Comparison of ENCODE assay signal across 19 cellular contexts in genomic region chr5:75536147-75536546, GRCh38. TPM values are rescaled to one million over a fixed set of nuclear protein-coding genes. Genes with fewer than 3 reads are reported as not detected.
A peak's percentile ranks its signal among the peaks of the same experiment; 100 is the strongest.
DNase-seq lines count a peak whose midpoint lies in the region; ATAC-seq and TF ChIP-seq lines count a peak whose summit lies in the region.
"Had no signal": no experiment of that assay in that cellular context is flagged by ENCODE, and none has a peak within 500 bp of the region (broad histone marks: within the 10 kb centered on the region; RNA-seq: fewer than 3 reads in every experiment).

No MANE protein-coding gene starts in this region.

- H3K9ac ChIP-seq in SK-N-SH (no peak overlapping the region), trophoblast cell (ENCODE audit: low read length) (no peak overlapping the region)

- H3F3A ChIP-seq in SK-N-SH (replicated peaks; ENCODE audit: insufficient read depth): no peaks in the 10 kb centered on the region

- H3K4me2 ChIP-seq in SK-N-SH (no peak overlapping the region), trophoblast cell (ENCODE audit: low read length) (no peak overlapping the region)
- H3K4me2 ChIP-seq: A549 had no signal

- H2BK5ac ChIP-seq in trophoblast cell (ENCODE audit: low read depth, low read length, poor library complexity): no peak overlapping the region

- no peak overlapping the region for H2AK5ac ChIP-seq in trophoblast cell (ENCODE audit: low read length)

- H3K4me3 ChIP-seq in SK-N-SH (ENCODE audit: low read depth in 2 of 2, low read length in 1 of 2): no peak overlapping the region
- no peak overlapping the region for H3K4me3 ChIP-seq in trophoblast cell (ENCODE audit: low read depth, low read length)
- H3K4me3 ChIP-seq: A549 had no signal

- H3K23ac ChIP-seq in trophoblast cell (ENCODE audit: low read length): no peak overlapping the region

- no peak overlapping the region; a peak in 1 of 4 replicates for H3K27ac ChIP-seq in SK-N-SH (ENCODE audit: low read depth in 2 of 2, low read length in 1 of 2)
- H3K27ac ChIP-seq in trophoblast cell (ENCODE audit: low read depth, low read length): no peak overlapping the region
- H3K27ac ChIP-seq: A549 had no signal

- no peaks in the 10 kb centered on the region for H3K79me1 ChIP-seq in trophoblast cell (ENCODE audit: low read length)

- TF ChIP-seq RAD21 in SK-N-SH (IDR thresholded peaks at IDR 0.05; ENCODE audit: low read length): no peak

- H3K9me3 Mint-ChIP-seq in glutamatergic neuron (ENCODE audit: unreplicated experiment) (peaks cover 7% of the 10 kb centered on the region), type B pancreatic cell (peaks cover 17% of the 10 kb centered on the region)

- no peak overlapping the region for H3K4ac ChIP-seq in trophoblast cell (ENCODE audit: low read depth, low read length)

- CTCF ChIA-PET in SK-N-SH (lab: Yijun Ruan, JAX): no interaction called here

- peaks cover 10% of the 10 kb centered on the region for H3K4me1 Mint-ChIP-seq in glutamatergic neuron (ENCODE audit: low read depth, unreplicated experiment)
- H3K4me1 Mint-ChIP-seq in type B pancreatic cell (ENCODE audit: unreplicated experiment): no peaks in the 10 kb centered on the region

- TF ChIP-seq EP300 in SK-N-SH (IDR thresholded peaks at IDR 0.05; ENCODE audit: borderline replicate concordance in 1 of 2, low read depth in 1 of 2, low read length in 1 of 2): no peak

- H4K20me1 ChIP-seq in SK-N-SH (ENCODE audit: insufficient read depth): no peaks in the 10 kb centered on the region

- H3K27me3 Mint-ChIP-seq in glutamatergic neuron (ENCODE audit: unreplicated experiment): peaks cover 4% of the 10 kb centered on the region
- no peaks in the 10 kb centered on the region for H3K27me3 Mint-ChIP-seq in type B pancreatic cell
- H3K27me3 Mint-ChIP-seq: CD4-positive, CD25-positive, alpha-beta regulatory T cell had no signal

- peaks cover 89% of the 10 kb centered on the region for H3K79me2 ChIP-seq in SK-N-SH (ENCODE audit: insufficient read depth)
- no peaks in the 10 kb centered on the region for H3K79me2 ChIP-seq in trophoblast cell (ENCODE audit: control insufficient read depth, insufficient read depth, low read length, poor library complexity)

- H3K4me1 ChIP-seq in SK-N-SH (ENCODE audit: control insufficient read depth in 1 of 2, insufficient read depth in 2 of 2, low read depth in 1 of 2, low read length in 1 of 2): peaks cover 0 to 8% of the 10 kb centered on the region in 2 experiments; a peak in 1 of 4 replicates
- H3K4me1 ChIP-seq in trophoblast cell (ENCODE audit: control insufficient read depth in 1 of 2, insufficient read depth in 2 of 2, low read length in 2 of 2): peaks cover 4 to 8% of the 10 kb centered on the region in 2 experiments

- H4K12ac ChIP-seq in trophoblast cell (ENCODE audit: low read depth, low read length): no peak overlapping the region

- POLR2A ChIA-PET in SK-N-SH (lab: Yijun Ruan, JAX): no interaction called here

- no peak overlapping the region for H4K8ac ChIP-seq in trophoblast cell (ENCODE audit: low read depth, low read length)

- no peak overlapping the region for H3K14ac ChIP-seq in trophoblast cell (ENCODE audit: low read length)

- H3K9me3 ChIP-seq in SK-N-SH (peaks cover 9% of the 10 kb centered on the region; the same call in 1 of the 2 replicates), trophoblast cell (ENCODE audit: insufficient read depth, low read depth, low read length) (no peaks in the 10 kb centered on the region)

- H3K36me3 Mint-ChIP-seq in glutamatergic neuron (ENCODE audit: unreplicated experiment): peaks cover 20% of the 10 kb centered on the region
- H3K36me3 Mint-ChIP-seq in type B pancreatic cell: peaks cover 35% of the 10 kb centered on the region

- H2BK120ac ChIP-seq in trophoblast cell (ENCODE audit: insufficient read depth, low read length, poor library complexity): no peak overlapping the region

- no peaks in the 10 kb centered on the region for H3K9me2 ChIP-seq in SK-N-SH

- no peak overlapping the region for H2AFZ ChIP-seq in SK-N-SH (ENCODE audit: low read depth)
- no peak overlapping the region for H2AFZ ChIP-seq in trophoblast cell (ENCODE audit: insufficient read depth, low read length, poor library complexity)

- no peak for ATAC-seq in SK-N-SH treated with all-trans-retinoic acid at 6 μM for 48 hours
- ATAC-seq: PC-3 had no signal

- no peak overlapping the region for H2BK12ac ChIP-seq in trophoblast cell (ENCODE audit: low read length)

- peak; percentile 3 for DNase-seq in SK-N-SH
- peak; percentile 21 for DNase-seq in NCI-H226
- no peak for DNase-seq in glutamatergic neuron
- no peak for DNase-seq in trophoblast cell
- DNase-seq in hippocampal formation (lab: John Stamatoyannopoulos, UW): no peak
- DNase-seq in type B pancreatic cell (ENCODE audit: extremely low spot score, unreplicated experiment): no peak
- DNase-seq in amniotic stem cell (lab: John Stamatoyannopoulos, UW): no peak
- DNase-seq: CD4-positive, CD25-positive, alpha-beta regulatory T cell; DMS79 treated with DMSO at 0.1 percent for 48 hours; GDM1; GOT3; Kasumi-1; MV-4-11; NCI-H1417 treated with DMSO at 0.1 percent for 48 hours; NCI-H2029 treated with DMSO at 0.1 percent for 48 hours; NCI-H526 treated with DMSO at 0.1 percent for 48 hours; PC-3 had no signal

- H4K91ac ChIP-seq in trophoblast cell (ENCODE audit: low read depth, low read length): no peak overlapping the region

- H3K27ac Mint-ChIP-seq in glutamatergic neuron (ENCODE audit: unreplicated experiment) (peak overlapping the region; percentile 19), type B pancreatic cell (no peak overlapping the region)

- peak overlapping the region; percentile 53 for H3K18ac ChIP-seq in trophoblast cell (ENCODE audit: low read length)

- H3K4me3 Mint-ChIP-seq in glutamatergic neuron (ENCODE audit: unreplicated experiment) (no peak overlapping the region), type B pancreatic cell (no peak overlapping the region)

- WGBS in SK-N-SH (ENCODE audit: low lambda C conversion rate): 100% methylated on average over 2 of the region's 3 CpGs
- no CpG with 5 or more reads among the region's 3 CpGs for WGBS in trophoblast cell (ENCODE audit: extremely low coverage, insufficient coverage, insufficient read length)

- H3K27me3 ChIP-seq in SK-N-SH (ENCODE audit: insufficient read depth) (no peaks in the 10 kb centered on the region), trophoblast cell (ENCODE audit: insufficient read depth, low read length) (no peaks in the 10 kb centered on the region)

- no peak for TF ChIP-seq CTCF in SK-N-SH (IDR thresholded peaks at IDR 0.05)
- TF ChIP-seq CTCF in glutamatergic neuron (IDR thresholded peaks at IDR 0.05; ENCODE audit: partially characterized antibody, unreplicated experiment): no peak
- no peak for TF ChIP-seq CTCF in type B pancreatic cell (conservative IDR thresholded peaks at IDR 0.05)

- H3K36me3 ChIP-seq in SK-N-SH (replicated peaks in 1 of 2; ENCODE audit: control insufficient read depth in 1 of 2, insufficient read depth in 2 of 2, low read length in 1 of 2): peaks cover 0 to 38% of the 10 kb centered on the region in 2 experiments
- no peaks in the 10 kb centered on the region for H3K36me3 ChIP-seq in trophoblast cell (ENCODE audit: control insufficient read depth in 1 of 2, insufficient read depth in 2 of 2, low read length in 2 of 2)

TF ChIP-seq in SK-N-SH, 30 proteins besides CTCF, POLR2A, EP300 and RAD21 (continues in another document):
- TF ChIP-seq TCF12 (IDR thresholded peaks at IDR 0.05) (no peak), MEF2A (IDR thresholded peaks at IDR 0.05; ENCODE audit: borderline replicate concordance, low read depth) (no peak), MXI1 (IDR thresholded peaks at IDR 0.05; ENCODE audit: low read depth, low read length) (no peak), NFIC (IDR thresholded peaks at IDR 0.05; ENCODE audit: borderline replicate concordance) (no peak), YY1 (IDR thresholded peaks at IDR 0.05; ENCODE audit: low read depth) (no peak)

TF ChIP-seq in SK-N-SH treated with all-trans-retinoic acid at 6 μM for 48 hours, 23 proteins besides CTCF, POLR2A, EP300 and RAD21 (continues in another document):
- TF ChIP-seq CSRNP3 (CRISPR knock-in tag; IDR thresholded peaks at IDR 0.05) (no peak), RARB (CRISPR knock-in tag; IDR thresholded peaks at IDR 0.05) (no peak), CREB5 (CRISPR knock-in tag; IDR thresholded peaks at IDR 0.05; ENCODE audit: low read depth) (no peak), ESRRG (CRISPR knock-in tag; IDR thresholded peaks at IDR 0.05) (no peak), GLIS3 (CRISPR knock-in tag; IDR thresholded peaks at IDR 0.05) (no peak)

RNA-seq across cellular contexts. Expression of gene POLK, which starts 24.5 kb away (rescaled TPM):
- polyA plus RNA-seq in SK-N-SH (2012; rRNA removed): 5.5 and 8.2 TPM in 2 replicates
- 7.7 and 9.5 TPM in 2 replicates for polyA plus RNA-seq in SK-N-SH (2012; cell fraction: cytosol; rRNA removed)
- 8.8 and 15.0 TPM in 2 replicates for polyA plus RNA-seq in SK-N-SH (2012; cell fraction: nucleus; rRNA removed)
- total RNA-seq in glutamatergic neuron (ENCODE audit: unreplicated experiment) (28.9 TPM), type B pancreatic cell (ENCODE audit: low replicate concordance) (13.8 and 21.2 TPM in 2 replicates)
- polyA plus RNA-seq in trophoblast cell (2013): 6.5 and 7.2 TPM in 2 replicates

RNA-seq across cellular contexts. Expression of gene CERT1, which starts 24.7 kb away (rescaled TPM):
- 4.5 and 5.3 TPM in 2 replicates for polyA plus RNA-seq in SK-N-SH (2012; rRNA removed)
- polyA plus RNA-seq in SK-N-SH (2012; cell fraction: cytosol; rRNA removed): 6.6 and 7.3 TPM in 2 replicates
- 4.2 and 5.1 TPM in 2 replicates for polyA plus RNA-seq in SK-N-SH (2012; cell fraction: nucleus; rRNA removed)
- 45.4 TPM for total RNA-seq in glutamatergic neuron (ENCODE audit: unreplicated experiment)
- polyA plus RNA-seq in trophoblast cell (2013): 20.3 and 20.5 TPM in 2 replicates
- total RNA-seq in type B pancreatic cell (ENCODE audit: low replicate concordance): 55.6 and 66.0 TPM in 2 replicates

Comparison
In these comparisons a context has a peak if more than half of its experiments do, and no peak if none do; other contexts are left out.
1. DNase-seq: peak in SK-N-SH (single experiment) and NCI-H226 (single experiment); none in glutamatergic neuron (single experiment), trophoblast cell (0 of 2), hippocampal formation (0 of 2), type B pancreatic cell (single experiment) and amniotic stem cell (single experiment).